In genomic region chr6:1869766-1870165, GRCh38 we compare ENCODE assay signal across 17 cellular contexts.
"Had no signal": no experiment of that assay in that cellular context is flagged by ENCODE, and none has a peak within 500 bp of the region (broad histone marks: within the 10 kb centered on the region; RNA-seq: fewer than 3 reads in every experiment).

No MANE protein-coding gene starts in this region.

- H3K4me3 ChIP-seq: esophagus squamous epithelium, mucosa of descending colon, stomach, vagina had no signal

- H3K27me3 Mint-ChIP-seq: activated CD4-positive, alpha-beta memory T cell treated with anti-CD3 and anti-CD28 coated beads, Interleukin-2, amount 10 ng/mL, durations not matched to agents 7 days and 5 days; activated CD4-positive, alpha-beta T cell treated with anti-CD3 and anti-CD28 coated beads for 36 hours; activated naive CD8-positive, alpha-beta T cell; natural killer cell treated with Interleukin-12 subunit alpha and Interleukin-12 subunit beta and Interleukin-15 and Interleukin-18, amount 100 ng/mL, for 72 hours had no signal

- H3K36me3 Mint-ChIP-seq: immature natural killer cell; natural killer cell treated with Interleukin-12 subunit alpha and Interleukin-12 subunit beta and Interleukin-15 and Interleukin-18, amount 100 ng/mL, for 72 hours had no signal

- DNase-seq: activated CD4-positive, alpha-beta memory T cell treated with anti-CD3 and anti-CD28 coated beads, Interleukin-2, amount 10 ng/mL, durations not matched to agents 7 days and 5 days; activated CD4-positive, alpha-beta T cell treated with anti-CD3 and anti-CD28 coated beads for 36 hours; activated gamma-delta T cell; activated T-cell treated with anti-CD3 and anti-CD28 coated beads, Interleukin-2, amount 50 U/mL, for 48 hours; esophagus squamous epithelium; foreskin fibroblast; immature natural killer cell; left colon; mammary epithelial cell; mucosa of descending colon; stimulated activated CD4-positive, alpha-beta T cell treated with anti-CD3 and anti-CD28 coated beads, Interleukin-2, amount 100 ng/mL, for 48 hours; stimulated activated CD8-positive, alpha-beta memory T cell treated with anti-CD3 and anti-CD28 coated beads, Interleukin-4, amount 100 ng/mL, for 48 hours; stomach; T-helper 9 cell had no signal

- H3K27me3 ChIP-seq: esophagus squamous epithelium, stomach, vagina had no signal

- H3K27ac ChIP-seq: esophagus squamous epithelium, stomach, vagina had no signal

- H3K4me3 Mint-ChIP-seq: activated CD4-positive, alpha-beta memory T cell treated with anti-CD3 and anti-CD28 coated beads, Interleukin-2, amount 10 ng/mL, durations not matched to agents 7 days and 5 days; activated CD4-positive, alpha-beta T cell treated with anti-CD3 and anti-CD28 coated beads for 36 hours; activated naive CD8-positive, alpha-beta T cell; immature natural killer cell; natural killer cell treated with Interleukin-12 subunit alpha and Interleukin-12 subunit beta and Interleukin-15 and Interleukin-18, amount 100 ng/mL, for 72 hours had no signal

- H3K27ac Mint-ChIP-seq: activated CD4-positive, alpha-beta memory T cell treated with anti-CD3 and anti-CD28 coated beads, Interleukin-2, amount 10 ng/mL, durations not matched to agents 7 days and 5 days; activated CD4-positive, alpha-beta T cell treated with anti-CD3 and anti-CD28 coated beads for 36 hours; activated naive CD8-positive, alpha-beta T cell; immature natural killer cell; natural killer cell treated with Interleukin-12 subunit alpha and Interleukin-12 subunit beta and Interleukin-15 and Interleukin-18, amount 100 ng/mL, for 72 hours had no signal

- H3K4me1 Mint-ChIP-seq: activated CD4-positive, alpha-beta memory T cell treated with anti-CD3 and anti-CD28 coated beads, Interleukin-2, amount 10 ng/mL, durations not matched to agents 7 days and 5 days; activated CD4-positive, alpha-beta T cell treated with anti-CD3 and anti-CD28 coated beads for 36 hours; immature natural killer cell had no signal

- H3K9me3 Mint-ChIP-seq: activated CD4-positive, alpha-beta memory T cell treated with anti-CD3 and anti-CD28 coated beads, Interleukin-2, amount 10 ng/mL, durations not matched to agents 7 days and 5 days; immature natural killer cell; natural killer cell treated with Interleukin-12 subunit alpha and Interleukin-12 subunit beta and Interleukin-15 and Interleukin-18, amount 100 ng/mL, for 72 hours had no signal

- H3K9me3 ChIP-seq: esophagus squamous epithelium, mucosa of descending colon, stomach, vagina had no signal

- H3K36me3 ChIP-seq: esophagus squamous epithelium, stomach, vagina had no signal

- ATAC-seq: activated CD4-positive, alpha-beta T cell treated with anti-CD3 and anti-CD28 coated beads for 36 hours; left colon; mucosa of descending colon had no signal
